In genomic region chr17:81238815-81239713, GRCh38 we compare ENCODE assay signal across 1 cellular context.
A peak's percentile ranks its signal among the peaks of the same experiment; 100 is the strongest.
TF ChIP-seq lines count a peak whose summit lies in the region.

NDUFAF8 (plus strand) TSS chr17:81239318; CDS start chr17:81239364, 46 bp downstream.
TEPSIN (minus strand) TSS chr17:81239055; CDS start chr17:81239033, 22 bp downstream.

TF ChIP-seq in HepG2, 621 proteins besides CTCF, POLR2A, EP300 and RAD21 (continued from another document and continues in another):
- TF ChIP-seq PREB (CRISPR knock-in tag; IDR thresholded peaks at IDR 0.05) (0 out of 2 replicates have a peak, but pooled peaks have one; percentile 63), ZSCAN31 (CRISPR knock-in tag; IDR thresholded peaks at IDR 0.05; ENCODE audit: low read depth) (no peak), ZFP91 (CRISPR knock-in tag; IDR thresholded peaks at IDR 0.05; ENCODE audit: borderline replicate concordance) (peak; percentile 70; the same call in 1 of the 2 replicates), ZNF431 (CRISPR knock-in tag; IDR thresholded peaks at IDR 0.05; ENCODE audit: borderline replicate concordance, low read depth) (0 out of 2 replicates have a peak, but pooled peaks have one; percentile 37), MLLT10 (CRISPR knock-in tag; IDR thresholded peaks at IDR 0.05) (no peak), ZNF260 (CRISPR knock-in tag; IDR thresholded peaks at IDR 0.05; ENCODE audit: borderline replicate concordance, low read depth) (no peak), CAMTA2 (CRISPR knock-in tag; IDR thresholded peaks at IDR 0.05; ENCODE audit: borderline replicate concordance) (peak; percentile 73), HOXA7 (CRISPR knock-in tag; IDR thresholded peaks at IDR 0.05) (no peak), SPEN (CRISPR knock-in tag; IDR thresholded peaks at IDR 0.05; ENCODE audit: low read depth) (peak; percentile 74), ZNF552 (CRISPR knock-in tag; IDR thresholded peaks at IDR 0.05; ENCODE audit: borderline replicate concordance) (no peak), E2F5 (CRISPR knock-in tag; conservative IDR thresholded peaks at IDR 0.05) (0 out of 2 replicates have a peak, but pooled peaks have one; percentile 5), CERS6 (CRISPR knock-in tag; IDR thresholded peaks at IDR 0.05) (no peak), ZNF180 (CRISPR knock-in tag; IDR thresholded peaks at IDR 0.05; ENCODE audit: borderline replicate concordance, low read depth) (0 out of 2 replicates have a peak, but pooled peaks have one; percentile 9), LBX2 (CRISPR knock-in tag; IDR thresholded peaks at IDR 0.05; ENCODE audit: borderline replicate concordance) (peak; percentile 68), MYPOP (CRISPR knock-in tag; IDR thresholded peaks at IDR 0.05) (no peak), ZBTB4 (CRISPR knock-in tag; IDR thresholded peaks at IDR 0.05; ENCODE audit: borderline replicate concordance) (no peak), KDM6A (CRISPR knock-in tag; IDR thresholded peaks at IDR 0.05; ENCODE audit: low read depth) (no peak), NR3C1 (CRISPR knock-in tag; IDR thresholded peaks at IDR 0.05) (no peak), ZNF556 (CRISPR knock-in tag; IDR thresholded peaks at IDR 0.05; ENCODE audit: borderline replicate concordance) (peak; percentile 54; the same call in 1 of the 2 replicates), ZNF737 (CRISPR knock-in tag; IDR thresholded peaks at IDR 0.05; ENCODE audit: borderline replicate concordance) (no peak; the same call in 1 of the 2 replicates), HOXA5 (CRISPR knock-in tag; IDR thresholded peaks at IDR 0.05) (peak; percentile 64), ZBTB42 (CRISPR knock-in tag; IDR thresholded peaks at IDR 0.05) (0 out of 2 replicates have a peak, but pooled peaks have one; percentile 43), ZSCAN25 (CRISPR knock-in tag; IDR thresholded peaks at IDR 0.05) (no peak; the same call in 1 of the 2 replicates), SNAPC5 (CRISPR knock-in tag; IDR thresholded peaks at IDR 0.05; ENCODE audit: borderline replicate concordance) (no peak), SMARCE1 (IDR thresholded peaks at IDR 0.05; ENCODE audit: borderline replicate concordance) (no peak), SNRNP70 (IDR thresholded peaks at IDR 0.05; ENCODE audit: low read depth, low read length) (no peak), ASH2L (IDR thresholded peaks at IDR 0.05; ENCODE audit: insufficient read length, low read depth, low read length) (peak; percentile 93), ZSCAN5A (CRISPR knock-in tag; IDR thresholded peaks at IDR 0.05; ENCODE audit: borderline replicate concordance) (no peak), TCF7 (IDR thresholded peaks at IDR 0.05; ENCODE audit: low read depth) (no peak), SCMH1 (CRISPR knock-in tag; IDR thresholded peaks at IDR 0.05; ENCODE audit: borderline replicate concordance) (no peak), ZKSCAN1 (IDR thresholded peaks at IDR 0.05; ENCODE audit: low read length) (no peak), TBL1XR1 (IDR thresholded peaks at IDR 0.05; ENCODE audit: borderline replicate concordance, low read length, partially characterized antibody) (no peak), SRSF9 (IDR thresholded peaks at IDR 0.05; ENCODE audit: borderline replicate concordance, insufficient read depth, low read depth, low read length, poor library complexity, severe bottlenecking) (no peak), ATF3 (CRISPR knock-in tag; IDR thresholded peaks at IDR 0.05) (0 out of 2 replicates have a peak, but pooled peaks have one; percentile 22), HDAC1 (CRISPR knock-in tag; IDR thresholded peaks at IDR 0.05) (peak; percentile 93), E2F1 (CRISPR knock-in tag; IDR thresholded peaks at IDR 0.05) (0 out of 2 replicates have a peak, but pooled peaks have one; percentile 54), ZNF317 (CRISPR knock-in tag; IDR thresholded peaks at IDR 0.05) (peak; percentile 67; the same call in 1 of the 2 replicates), EED (CRISPR knock-in tag; IDR thresholded peaks at IDR 0.05) (no peak), SRF (IDR thresholded peaks at IDR 0.05; ENCODE audit: low read depth, low read length) (no peak), NR2C2 (CRISPR knock-in tag; IDR thresholded peaks at IDR 0.05; ENCODE audit: borderline replicate concordance) (peak; percentile 97), DMAP1 (CRISPR knock-in tag; IDR thresholded peaks at IDR 0.05) (no peak; the same call in 1 of the 2 replicates), DMTF1 (CRISPR knock-in tag; IDR thresholded peaks at IDR 0.05) (no peak), GLI4 (CRISPR knock-in tag; IDR thresholded peaks at IDR 0.05; ENCODE audit: borderline replicate concordance) (peak; percentile 83; the same call in 1 of the 2 replicates), ZNF138 (CRISPR knock-in tag; IDR thresholded peaks at IDR 0.05; ENCODE audit: low read depth) (no peak), PHF8 (CRISPR knock-in tag; IDR thresholded peaks at IDR 0.05) (peak; percentile 69), ZNF770 (CRISPR knock-in tag; IDR thresholded peaks at IDR 0.05) (no peak)
